ENCODE assay signal across 9 cellular contexts in the genomic region with DNA sequence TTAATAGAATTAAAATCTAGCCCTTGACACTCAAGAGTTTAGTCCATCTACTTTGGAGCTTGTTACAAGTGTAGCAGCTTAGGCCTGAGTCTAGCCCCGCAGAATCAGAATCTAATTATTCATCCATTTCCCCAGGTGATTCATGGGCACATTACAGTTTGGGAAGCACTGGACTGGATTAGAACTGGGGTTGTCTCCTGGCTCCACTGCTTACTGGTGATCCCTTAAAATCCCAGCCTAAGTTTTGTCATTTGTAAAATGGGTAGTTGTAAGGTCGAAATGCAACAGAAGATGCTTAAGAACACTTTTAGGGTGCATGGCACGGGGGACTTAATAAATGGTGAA. TPM values are rescaled to one million over a fixed set of nuclear protein-coding genes. Genes with fewer than 3 reads are reported as not detected.
A peak's percentile ranks its signal among the peaks of the same experiment; 100 is the strongest.
DNase-seq lines count a peak whose midpoint lies in the region; ATAC-seq, FAIRE-seq and TF ChIP-seq lines count a peak whose summit lies in the region.
"Had no signal": no experiment of that assay in that cellular context is flagged by ENCODE, and none has a peak within 500 bp of the region (broad histone marks: within the 10 kb centered on the region; RNA-seq: fewer than 3 reads in every experiment).

No MANE protein-coding gene starts in this region.

- H3K4me3 ChIP-seq in GM12878 (no peak overlapping the region), left lung (peak overlapping the region in 1 of 2 donors; percentile 97), thyroid gland (replicated peaks in 1 of 3) (no peak overlapping the region)

- H3K79me2 ChIP-seq in GM12878 (ENCODE audit: control insufficient read depth, insufficient read depth, low read length), result no peaks in the 10 kb centered on the region

- peaks cover 0 to 3% of the 10 kb centered on the region in 2 donors for H3K36me3 Mint-ChIP-seq in activated T-cell treated with anti-CD3 and anti-CD28 coated beads, Interleukin-2, amount 50 U/mL, for 72 hours (ENCODE audit: insufficient read depth in 2 of 2)

- no peak for TF ChIP-seq RAD21 in GM12878 (IDR thresholded peaks at IDR 0.05; ENCODE audit: insufficient read depth, low read depth, low read length)

- no peak overlapping the region for H3K9ac ChIP-seq in GM12878 (ENCODE audit: control insufficient read depth, insufficient read depth, low read length)

- intact Hi-C loops in GM12878 (cut with micrococcal nuclease; ENCODE audit: unreplicated experiment) (no loop called here), left lung (cut with DNase I) (no loop called here), thyroid gland (cut with DNase I) (no loop called here)

- H3K4me2 ChIP-seq in GM12878 (ENCODE audit: control insufficient read depth, insufficient read depth), result no peak overlapping the region

- 15% methylated on average over 3 of the region's 3 CpGs for WGBS in GM12878 (ENCODE audit: insufficient coverage, insufficient replicate concordance, low lambda C conversion rate, missing lambda C conversion rate)
- WGBS in thyroid gland, 2 donors, result 61 to 69% methylated on average over 3 of the region's 3 CpGs

- SMC1A ChIA-PET in GM12878 (lab: Charles Lee; ENCODE audit: uncharacterized antibody, unreplicated experiment), result interaction anchor here (0.5 to 2.8 kb wide), 4 partner anchors 39 to 495 kb away, joined by 3 to 21 read pairs (median 4); no protein-coding TSS in a partner anchor

- H3K27me3 Mint-ChIP-seq in activated T-cell treated with anti-CD3 and anti-CD28 coated beads, Interleukin-2, amount 50 U/mL, for 72 hours (ENCODE audit: low read depth), result peaks cover 8% of the 10 kb centered on the region

- in situ Hi-C loops in GM12878 (cut with MboI), result loop anchor here (5.0 to 10.0 kb wide), 2 partner anchors 46 to 498 kb away; no protein-coding TSS in a partner anchor

- RAD21 ChIA-PET in GM12878 (lab: Charles Lee; ENCODE audit: unreplicated experiment), result interaction anchor here (1.0 to 4.5 kb wide), 4 partner anchors 16 to 495 kb away, joined by 3 to 31 read pairs (median 12); no protein-coding TSS in a partner anchor

- POLR2A ChIA-PET in GM12878 (lab: Charles Lee), result interaction anchor here (1.5 kb wide), 1 partner anchor 45 kb away, joined by 4 read pairs; no protein-coding TSS in a partner anchor

- peaks cover 27% of the 10 kb centered on the region for H3K4me1 Mint-ChIP-seq in activated T-cell treated with anti-CD3 and anti-CD28 coated beads, Interleukin-2, amount 50 U/mL, for 72 hours (ENCODE audit: low read depth)

- BruUV-seq in GM12878 (replicated peaks; lab: Mats Ljungman, UMichigan), result TSS peak; percentile 59

- DNase-seq in activated T-cell treated with anti-CD3 and anti-CD28 coated beads, Interleukin-2, amount 50 U/mL, for 72 hours, result no peak
- no peak for DNase-seq in activated T-cell treated with anti-CD3 and anti-CD28 coated beads, Interleukin-2, amount 50 U/mL, for 1 hour
- DNase-seq in GM12878 (ENCODE audit: low read depth, low spot score) (no peak), left lung (no peak), thyroid gland (no peak), NCI-H2171 treated with DMSO at 0.1 percent for 48 hours (lab: John Stamatoyannopoulos, UW) (no peak), NCI-H2171 (lab: John Stamatoyannopoulos, UW) (no peak)
- DNase-seq: DMS153 had no signal

- no peak overlapping the region for H3K27ac Mint-ChIP-seq in activated T-cell treated with anti-CD3 and anti-CD28 coated beads, Interleukin-2, amount 50 U/mL, for 72 hours

- H3K36me3 ChIP-seq in GM12878 (ENCODE audit: control insufficient read depth in 2 of 2, insufficient read depth in 2 of 2, low read length in 1 of 2) (no peaks in the 10 kb centered on the region), left lung (no peaks in the 10 kb centered on the region), thyroid gland (no peaks in the 10 kb centered on the region)

- H4K20me1 ChIP-seq in GM12878 (ENCODE audit: control insufficient read depth, insufficient read depth), result no peaks in the 10 kb centered on the region; the same call in 1 of the 2 replicates

- TF ChIP-seq EP300 in GM12878 (IDR thresholded peaks at IDR 0.05; ENCODE audit: borderline replicate concordance in 1 of 2, control insufficient read depth in 1 of 2, low read depth in 2 of 2, low read length in 2 of 2), result no peak

- no peaks in the 10 kb centered on the region for H3K9me3 Mint-ChIP-seq in activated T-cell treated with anti-CD3 and anti-CD28 coated beads, Interleukin-2, amount 50 U/mL, for 72 hours

- no peak for FAIRE-seq in GM12878 (lab: Jason Lieb, UNC)

- CTCF ChIA-PET in GM12878 (lab: Yijun Ruan, JAX), result interaction anchor here (1.6 to 6.9 kb wide), 6 partner anchors 15 to 495 kb away, joined by 7 to 88 read pairs (median 13); partner anchors contain the start of gene MRPL16

- TF ChIP-seq POLR2A in GM12878 (IDR thresholded peaks at IDR 0.05; ENCODE audit: low read depth, low read length) (no peak), thyroid gland (IDR thresholded peaks at IDR 0.05) (no peak)

- H3K27ac ChIP-seq in GM12878 (ENCODE audit: control insufficient read depth, insufficient read depth) (no peak overlapping the region), left lung (peak overlapping the region; percentile 97 to 98), thyroid gland (peak overlapping the region in 2 of 3 donors; percentile 94 to 96)

- H3K9me3 ChIP-seq in GM12878 (replicated peaks; ENCODE audit: control insufficient read depth, insufficient read depth, low read length), result no peaks in the 10 kb centered on the region
- H3K9me3 ChIP-seq in left lung, result no peaks in the 10 kb centered on the region
- H3K9me3 ChIP-seq in thyroid gland, result no peaks in the 10 kb centered on the region

- no peak overlapping the region for H2AFZ ChIP-seq in GM12878 (ENCODE audit: control insufficient read depth, low read depth, low read length)

- ATAC-seq in activated T-cell treated with anti-CD3 and anti-CD28 coated beads, Interleukin-2, amount 50 U/mL, for 72 hours (replicated peaks in 1 of 2), result no peak
- no peak for ATAC-seq in GM12878
- ATAC-seq in left lung, result no peak
- ATAC-seq in GM19351 (IDR thresholded peaks at IDR 0.05; ENCODE audit: unreplicated experiment), result no peak

- H3K4me1 ChIP-seq in GM12878 (ENCODE audit: control insufficient read depth, insufficient read depth, low read length) (peaks cover 4% of the 10 kb centered on the region), left lung (peaks cover 4 to 38% of the 10 kb centered on the region in 2 donors), thyroid gland (peaks cover 14 to 15% of the 10 kb centered on the region in 2 donors)

- H3K27me3 ChIP-seq in GM12878 (replicated peaks in 1 of 2; ENCODE audit: control insufficient read depth in 2 of 2, insufficient read depth in 2 of 2, low read length in 1 of 2) (peaks cover 0 to 6% of the 10 kb centered on the region in 2 experiments; a peak in 1 of 4 replicates), left lung (no peaks in the 10 kb centered on the region), thyroid gland (no peaks in the 10 kb centered on the region)

- no peak for TF ChIP-seq CTCF in GM12878 (IDR thresholded peaks at IDR 0.05 in 2 of 3, conservative IDR thresholded peaks at IDR 0.05 in 1 of 3; ENCODE audit: control insufficient read depth in 2 of 3, extremely low read depth in 1 of 3, insufficient read depth in 1 of 3, low read depth in 3 of 3, low read length in 3 of 3)
- no peak for TF ChIP-seq CTCF in left lung (IDR thresholded peaks at IDR 0.05)
- TF ChIP-seq CTCF in thyroid gland (IDR thresholded peaks at IDR 0.05), result no peak

- H3K4me3 Mint-ChIP-seq in activated T-cell treated with anti-CD3 and anti-CD28 coated beads, Interleukin-2, amount 50 U/mL, for 72 hours, result peak overlapping the region; percentile 81 to 85

RNA-seq across cellular contexts. Expression of gene STX3, which starts 1.3 kb away (rescaled TPM):
- 10 to 100 TPM in 1 of 2 donors, 1 to 10 TPM in 1; 6.9 to 12.9 TPM for total RNA-seq in activated T-cell treated with anti-CD3 and anti-CD28 coated beads, Interleukin-2, amount 50 U/mL, for 72 hours
- 9.5 and 10.8 TPM in 2 replicates for total RNA-seq in GM12878 (2013; cell fraction: nucleolus; rRNA removed)
- total RNA-seq in GM12878 (2014; rRNA removed) (0.90 and 1.0 TPM in 2 replicates), GM12878 (2014; rRNA removed; fragmentation: Illumina TruSeq; extraction: Trizol) (1.3 and 1.7 TPM in 2 replicates), GM12878 (2021) (0.77 and 1.5 TPM in 2 replicates), left lung (10 to 100 TPM; 65.9 to 66.7 TPM), thyroid gland (10 to 100 TPM; 36.5 to 46.4 (median 41.6) TPM)
- 0.21 TPM for polyA plus RNA-seq in GM12878 (2011; ENCODE audit: low read depth)
- polyA plus RNA-seq in GM12878 (2011; rRNA removed) (2.5 and 3.3 TPM in 2 replicates), GM12878 (2014; fragmentation: Illumina TruSeq; extraction: Trizol) (1.3 and 1.4 TPM in 2 replicates), GM12878 (2014; fragmentation: Nextera tagmentation; extraction: Ambion mirVana) (under 1 TPM; 0.11 to 0.35 TPM), GM12878 (2014; rRNA removed) (0.93 and 1.8 TPM in 2 replicates), GM12878 (2016; fragmentation: Nextera tagmentation; extraction: Ambion mirVana) (under 1 TPM; 0.83 to 0.87 TPM)
- polyA plus RNA-seq in GM12878 (2011; cell fraction: cytosol; rRNA removed), result 1.8 and 1.9 TPM in 2 replicates
- 1.8 and 1.9 TPM in 2 replicates for polyA plus RNA-seq in GM12878 (2011; cell fraction: nucleus; rRNA removed)
- 0.58 and 0.73 TPM in 2 replicates for polyA plus RNA-seq in GM12878 (2012)
- 1.1 and 1.8 TPM in 2 replicates for polyA minus RNA-seq in GM12878 (2011; rRNA and poly(A)+ RNA removed)
- 1.0 TPM in 1 of 2 replicates, not detected in the other for polyA minus RNA-seq in GM12878 (2011; cell fraction: cytosol; rRNA and poly(A)+ RNA removed)
- 0.85 and 2.1 TPM in 2 replicates for polyA minus RNA-seq in GM12878 (2011; cell fraction: nucleus; rRNA and poly(A)+ RNA removed)

RNA-seq across cellular contexts. Expression of gene OR10V1, which starts 42.8 kb away (rescaled TPM):
- not detected for total RNA-seq in activated T-cell treated with anti-CD3 and anti-CD28 coated beads, Interleukin-2, amount 50 U/mL, for 72 hours
- not detected in 2 replicates for total RNA-seq in GM12878 (2013; cell fraction: nucleolus; rRNA removed)
- total RNA-seq in GM12878 (2014; rRNA removed), result not detected in 2 replicates
- not detected in 2 replicates for total RNA-seq in GM12878 (2014; rRNA removed; fragmentation: Illumina TruSeq; extraction: Trizol)
- total RNA-seq in GM12878 (2021), result not detected in 2 replicates
- not detected for polyA plus RNA-seq in GM12878 (2011; ENCODE audit: low read depth)
- polyA plus RNA-seq in GM12878 (2011; rRNA removed), result not detected in 2 replicates
- polyA plus RNA-seq in GM12878 (2011; cell fraction: cytosol; rRNA removed), result not detected in 2 replicates
- polyA plus RNA-seq in GM12878 (2011; cell fraction: nucleus; rRNA removed), result not detected in 2 replicates
- not detected in 2 replicates for polyA plus RNA-seq in GM12878 (2012)
- not detected in 2 replicates for polyA plus RNA-seq in GM12878 (2014; fragmentation: Illumina TruSeq; extraction: Trizol)
- polyA plus RNA-seq in GM12878 (2014; fragmentation: Nextera tagmentation; extraction: Ambion mirVana), result not detected
- not detected in 2 replicates for polyA plus RNA-seq in GM12878 (2014; rRNA removed)
- not detected for polyA plus RNA-seq in GM12878 (2016; fragmentation: Nextera tagmentation; extraction: Ambion mirVana)
- polyA minus RNA-seq in GM12878 (2011; rRNA and poly(A)+ RNA removed), result not detected in 2 replicates
- polyA minus RNA-seq in GM12878 (2011; cell fraction: cytosol; rRNA and poly(A)+ RNA removed), result not detected in 2 replicates
- polyA minus RNA-seq in GM12878 (2011; cell fraction: nucleus; rRNA and poly(A)+ RNA removed), result not detected in 2 replicates
- total RNA-seq in left lung, result not detected
- total RNA-seq in thyroid gland, result not detected

RNA-seq across cellular contexts. Expression of gene MRPL16, which starts 54.1 kb away (rescaled TPM):
- total RNA-seq in activated T-cell treated with anti-CD3 and anti-CD28 coated beads, Interleukin-2, amount 50 U/mL, for 72 hours, result 10 to 100 TPM; 53.8 to 58.0 TPM
- 29.7 and 32.4 TPM in 2 replicates for total RNA-seq in GM12878 (2013; cell fraction: nucleolus; rRNA removed)
- total RNA-seq in GM12878 (2014; rRNA removed) (111 and 117 TPM in 2 replicates), GM12878 (2014; rRNA removed; fragmentation: Illumina TruSeq; extraction: Trizol) (80.9 and 88.9 TPM in 2 replicates), GM12878 (2021) (91.0 and 96.6 TPM in 2 replicates), left lung (10 to 100 TPM; 32.9 to 35.6 TPM), thyroid gland (10 to 100 TPM; 19.4 to 40.7 (median 25.4) TPM)
- polyA plus RNA-seq in GM12878 (2011; ENCODE audit: low read depth), result 57.2 TPM
- polyA plus RNA-seq in GM12878 (2011; rRNA removed) (93.3 and 100 TPM in 2 replicates), GM12878 (2014; fragmentation: Illumina TruSeq; extraction: Trizol) (111 and 115 TPM in 2 replicates), GM12878 (2014; fragmentation: Nextera tagmentation; extraction: Ambion mirVana) (10 to 100 TPM; 38.2 to 75.0 TPM), GM12878 (2014; rRNA removed) (120 and 125 TPM in 2 replicates), GM12878 (2016; fragmentation: Nextera tagmentation; extraction: Ambion mirVana) (100 to 1,000 TPM; 167 TPM)
- polyA plus RNA-seq in GM12878 (2011; cell fraction: cytosol; rRNA removed), result 101 and 105 TPM in 2 replicates
- 57.2 and 64.9 TPM in 2 replicates for polyA plus RNA-seq in GM12878 (2011; cell fraction: nucleus; rRNA removed)
- 53.8 and 57.3 TPM in 2 replicates for polyA plus RNA-seq in GM12878 (2012)
- polyA minus RNA-seq in GM12878 (2011; rRNA and poly(A)+ RNA removed), result 35.3 and 41.8 TPM in 2 replicates
- 13.8 and 15.3 TPM in 2 replicates for polyA minus RNA-seq in GM12878 (2011; cell fraction: cytosol; rRNA and poly(A)+ RNA removed)
- 9.9 and 17.3 TPM in 2 replicates for polyA minus RNA-seq in GM12878 (2011; cell fraction: nucleus; rRNA and poly(A)+ RNA removed)
